In the genomic region with DNA sequence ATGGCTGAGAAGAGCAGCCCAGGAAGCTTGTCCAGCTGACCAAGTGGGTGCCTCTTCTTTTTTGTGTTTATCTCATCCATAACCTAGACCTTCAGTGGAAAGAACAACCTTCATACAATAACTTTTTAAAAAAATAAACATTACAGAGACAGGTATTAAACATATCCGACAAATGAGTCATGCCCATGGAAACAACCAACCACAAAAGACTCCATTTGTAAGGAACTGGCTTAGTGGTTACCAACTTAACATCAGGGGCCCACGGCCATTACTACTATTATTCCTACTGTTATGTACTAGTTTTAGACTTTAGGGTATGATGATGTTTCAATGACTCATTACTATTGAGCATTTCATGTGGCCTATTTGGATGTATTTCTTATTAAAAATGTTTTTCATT, we compare ENCODE assay signal across 21 cellular contexts.
"Had no signal": no experiment of that assay in that cellular context is flagged by ENCODE, and none has a peak within 500 bp of the region (broad histone marks: within the 10 kb centered on the region; RNA-seq: fewer than 3 reads in every experiment).

No MANE protein-coding gene starts in this region.

- H3K9me3 ChIP-seq: ascending aorta, colonic mucosa, lower lobe of right lung, right lobe of liver, stomach, testis, upper lobe of right lung had no signal

- H3K27me3 ChIP-seq: ascending aorta, colonic mucosa, right lobe of liver, stomach, testis, upper lobe of right lung had no signal

- H3K9me3 Mint-ChIP-seq: activated naive CD4-positive, alpha-beta T cell treated with anti-CD3 and anti-CD28 coated beads for 36 hours; activated T-helper 2 cell treated with anti-CD3 and anti-CD28 coated beads, Interferon-gamma antibody, Interleukin-2, Interleukin-4, amounts not matched to agents 10 μg/mL and 5 μg/mL and 100 μg/mL, durations not matched to agents 14 hours and 24 hours and 36 hours had no signal

- H3K4me1 Mint-ChIP-seq: activated naive CD8-positive, alpha-beta T cell treated with anti-CD3 and anti-CD28 coated beads, Interleukin-2, amount 50 U/mL, for 24 hours; mesothelial cell of epicardium; nephron progenitor cell had no signal

- ATAC-seq: activated naive CD8-positive, alpha-beta T cell treated with anti-CD3 and anti-CD28 coated beads, Interleukin-2, amount 50 U/mL, for 24 hours; left colon; lower lobe of right lung; right lobe of liver; upper lobe of right lung had no signal

- H3K27ac ChIP-seq: ascending aorta, colonic mucosa, lower lobe of right lung, right lobe of liver, stomach, testis, upper lobe of right lung had no signal

- H3K4me1 ChIP-seq: ascending aorta, colonic mucosa, lower lobe of right lung, right lobe of liver, stomach, testis, upper lobe of right lung had no signal

- H3K36me3 ChIP-seq: ascending aorta, colonic mucosa, lower lobe of right lung, right lobe of liver, stomach, upper lobe of right lung had no signal

- H3K27ac Mint-ChIP-seq: activated naive CD4-positive, alpha-beta T cell treated with anti-CD3 and anti-CD28 coated beads for 36 hours; activated naive CD8-positive, alpha-beta T cell treated with anti-CD3 and anti-CD28 coated beads, Interleukin-2, amount 50 U/mL, for 24 hours; activated T-helper 2 cell treated with anti-CD3 and anti-CD28 coated beads, Interferon-gamma antibody, Interleukin-2, Interleukin-4, amounts not matched to agents 10 μg/mL and 5 μg/mL and 100 μg/mL, durations not matched to agents 14 hours and 24 hours and 36 hours; mesothelial cell of epicardium; nephron progenitor cell; progenitor cell of endocrine pancreas had no signal

- H3K4me3 ChIP-seq: ascending aorta, colonic mucosa, lower lobe of right lung, right lobe of liver, stomach, testis, upper lobe of right lung had no signal

- DNase-seq: activated CD4-positive, alpha-beta T cell treated with anti-CD3 and anti-CD28 coated beads for 1 hour; activated CD4-positive, alpha-beta T cell treated with anti-CD3 and anti-CD28 coated beads, Interleukin-2, amount 50 U/mL, for 4 hours; activated naive CD4-positive, alpha-beta T cell treated with anti-CD3 and anti-CD28 coated beads for 36 hours; activated naive CD8-positive, alpha-beta T cell treated with anti-CD3 and anti-CD28 coated beads, Interleukin-2, amount 50 U/mL, for 24 hours; caudate nucleus; colonic mucosa; foreskin fibroblast; head of caudate nucleus; left colon; lower lobe of right lung; nephron progenitor cell; occipital lobe; right lobe of liver; stomach; T-helper 9 cell; testis; upper lobe of right lung had no signal

- H3K4me3 Mint-ChIP-seq: activated naive CD4-positive, alpha-beta T cell treated with anti-CD3 and anti-CD28 coated beads for 36 hours; activated naive CD8-positive, alpha-beta T cell treated with anti-CD3 and anti-CD28 coated beads, Interleukin-2, amount 50 U/mL, for 24 hours; mesothelial cell of epicardium; nephron progenitor cell had no signal
